ENCODE assay signal across 1 cellular context in the genomic region with DNA sequence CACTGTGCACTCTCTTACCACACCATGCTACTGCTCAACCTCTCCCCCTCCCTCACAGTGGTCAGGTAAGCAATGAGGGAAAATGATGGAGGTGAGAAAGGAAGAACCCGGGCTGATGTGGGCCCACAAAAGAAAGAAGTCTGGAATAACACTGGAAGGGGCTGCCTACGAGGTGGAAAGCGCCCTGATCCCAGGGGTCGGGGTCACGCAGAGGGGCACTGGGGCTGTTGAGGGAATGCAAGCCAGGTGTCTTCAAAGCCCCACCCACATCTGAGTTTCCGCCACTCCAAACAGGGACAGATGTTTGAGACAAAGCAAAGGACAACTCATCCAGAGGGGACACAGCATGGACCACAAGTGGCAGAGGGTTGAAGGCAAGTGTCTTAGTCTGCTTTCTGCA.
TF ChIP-seq lines count a peak whose summit lies in the region.

No MANE protein-coding gene starts in this region.

TF ChIP-seq in GM12878, 131 proteins besides CTCF, POLR2A, EP300 and RAD21:
- TF ChIP-seq MYC (IDR thresholded peaks at IDR 0.05; ENCODE audit: insufficient read depth, insufficient read length, insufficient replicate concordance, low read length, severe bottlenecking) (no peak), NKRF (conservative IDR thresholded peaks at IDR 0.05) (no peak), POLR2AphosphoS5 (IDR thresholded peaks at IDR 0.05; ENCODE audit: low read length) (0 out of 2 replicates have a peak, but pooled peaks have one; percentile 40), POLR2AphosphoS2 (IDR thresholded peaks at IDR 0.05; ENCODE audit: low read depth, low read length) (peak; percentile 27; the same call in 1 of the 2 replicates), NR2C1 (IDR thresholded peaks at IDR 0.05) (no peak), BCLAF1 (IDR thresholded peaks at IDR 0.05) (no peak)
